ENCODE assay signal across 9 cellular contexts in the genomic region with DNA sequence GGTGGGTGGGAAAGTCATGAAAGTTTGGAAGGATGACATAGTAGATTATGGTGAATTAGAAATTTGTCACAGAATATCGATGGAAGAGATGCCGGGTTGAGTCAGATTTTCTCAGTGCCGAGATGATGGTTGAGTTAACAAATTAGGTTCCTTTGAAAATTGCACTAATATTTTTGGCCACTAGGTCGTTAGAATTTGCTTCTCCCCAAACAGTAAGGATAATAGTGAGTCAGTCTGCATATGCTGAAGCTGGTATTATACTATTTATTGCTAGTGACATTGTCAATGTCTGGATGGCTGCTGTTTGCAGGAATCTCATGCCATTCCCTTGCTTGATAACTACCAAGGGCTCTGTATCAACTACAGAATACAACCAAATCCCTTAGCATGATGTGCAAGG.
DNase-seq lines count a peak whose midpoint lies in the region; ATAC-seq and TF ChIP-seq lines count a peak whose summit lies in the region.
"Had no signal": no experiment of that assay in that cellular context is flagged by ENCODE, and none has a peak within 500 bp of the region (broad histone marks: within the 10 kb centered on the region; RNA-seq: fewer than 3 reads in every experiment).

No MANE protein-coding gene starts in this region.

- peak; percentile 48 for DNase-seq in AG08395 (ENCODE audit: low spot score)
- peak; percentile 52 for DNase-seq in OCI-M1 (lab: John Stamatoyannopoulos, UW)
- DNase-seq in foreskin fibroblast: peak; percentile 1 to 22
- DNase-seq in activated naive CD4-positive, alpha-beta T cell treated with Interleukin-2 at 50 U/mL for 16 hours: no peak
- no peak for DNase-seq in NCI-H2107 (lab: John Stamatoyannopoulos, UW)
- no peak for DNase-seq in tibial artery
- no peak for DNase-seq in NCI-H1417 treated with DMSO at 0.1 percent for 48 hours (lab: John Stamatoyannopoulos, UW)

- H3K9me3 ChIP-seq in tibial artery: no peaks in the 10 kb centered on the region

- H3K4me3 ChIP-seq in foreskin fibroblast (ENCODE audit: low read depth in 1 of 2, low read length in 2 of 2) (no peak overlapping the region), tibial artery (no peak overlapping the region)
- H3K4me3 ChIP-seq: skin epidermis had no signal

- no peak overlapping the region for H3K27ac ChIP-seq in tibial artery
- H3K27ac ChIP-seq: skin epidermis had no signal

- H3K27me3 ChIP-seq in tibial artery: peaks cover 0 to 6% of the 10 kb centered on the region in 2 donors

- no peaks in the 10 kb centered on the region for H3K4me1 ChIP-seq in tibial artery

- no peaks in the 10 kb centered on the region for H3K36me3 ChIP-seq in tibial artery

- intact Hi-C loops in tibial artery (cut with DNase I; ENCODE audit: low total_unique reads): no loop called here

- peak; percentile 63 for ATAC-seq in GM18511 (IDR thresholded peaks at IDR 0.05; ENCODE audit: unreplicated experiment)

- TF ChIP-seq CTCF in foreskin fibroblast (IDR thresholded peaks at IDR 0.05; ENCODE audit: low read depth, low read length): no peak
- TF ChIP-seq CTCF in tibial artery (IDR thresholded peaks at IDR 0.05): peak in 1 of 2 experiments; percentile 20

Comparison
In these comparisons a context has a peak if more than half of its experiments do, and no peak if none do; other contexts are left out.
1. DNase-seq: peak in AG08395 (single experiment), OCI-M1 (single experiment) and foreskin fibroblast (2 of 2); none in activated naive CD4-positive, alpha-beta T cell treated with Interleukin-2 at 50 U/mL for 16 hours (single experiment), NCI-H2107 (single experiment), tibial artery (0 of 2) and NCI-H1417 treated with DMSO at 0.1 percent for 48 hours (single experiment).